24 cellular contexts compared by ENCODE assay signal in the genomic region with DNA sequence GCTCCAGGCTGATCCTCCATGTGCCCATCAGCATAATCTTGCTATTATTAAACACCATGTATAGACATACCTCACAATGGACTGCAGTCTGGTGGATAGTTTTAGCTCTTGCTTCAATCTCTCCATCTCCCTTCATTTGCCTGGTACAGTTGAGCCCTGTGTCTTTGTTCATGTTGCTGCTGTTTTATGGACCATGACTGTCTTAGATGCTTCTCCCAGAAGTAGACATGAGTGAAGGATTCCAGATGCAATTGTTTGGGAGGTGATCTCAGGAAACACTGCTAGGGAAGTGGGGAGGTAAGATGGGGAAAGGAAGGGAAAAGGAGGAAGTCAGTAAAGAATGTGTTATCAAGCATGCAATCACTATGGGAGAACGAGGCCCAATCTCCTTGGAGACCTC.
"Had no signal": no experiment of that assay in that cellular context is flagged by ENCODE, and none has a peak within 500 bp of the region (broad histone marks: within the 10 kb centered on the region; RNA-seq: fewer than 3 reads in every experiment).

No MANE protein-coding gene starts in this region.

- H3K4me3 ChIP-seq: colonic mucosa, heart left ventricle, left lung, lower lobe of right lung, psoas muscle, right lobe of liver, spleen, testis, tibial nerve, upper lobe of right lung, vagina had no signal

- H3K4me1 Mint-ChIP-seq: memory B cell; naive B cell; stimulated activated naive B cell treated with anti-CD40 and anti-IgM and Interleukin-4, amounts not matched to agents 10 μg/mL and 1 μg/mL and 100 μg/mL, for 72 hours had no signal

- ATAC-seq: esophagus mucosa; left lung; lower lobe of right lung; psoas muscle; right lobe of liver; stimulated activated naive B cell treated with anti-CD40 and anti-IgM and Interleukin-4, amounts not matched to agents 10 μg/mL and 1 μg/mL and 100 μg/mL, for 72 hours; stimulated activated naive CD8-positive, alpha-beta T cell treated with anti-CD3 and anti-CD28 coated beads, Interleukin-15, amount 100 ng/mL, for 72 hours; upper lobe of right lung had no signal

- H3K27ac ChIP-seq: colonic mucosa, heart left ventricle, left lung, lower lobe of right lung, parathyroid adenoma, psoas muscle, right lobe of liver, spleen, testis, tibial nerve, upper lobe of right lung, vagina had no signal

- H3K79me2 ChIP-seq: parathyroid adenoma had no signal

- DNase-seq: colonic mucosa; effector CD4-positive, alpha-beta T cell; heart left ventricle; hippocampal formation; left lung; lower lobe of right lung; naive B cell; psoas muscle; retina; right lobe of liver; spleen; stimulated activated CD4-positive, alpha-beta T cell treated with anti-CD3 and anti-CD28 coated beads, Interleukin-15, amount 100 ng/mL, for 24 hours; stimulated activated CD4-positive, alpha-beta T cell treated with anti-CD3 and anti-CD28 coated beads, Interleukin-1b, Interleukin-23, amount 100 ng/mL, for 48 hours; stimulated activated CD4-positive, alpha-beta T cell treated with anti-CD3 and anti-CD28 coated beads, Interleukin-4, amount 100 ng/mL, for 24 hours; stimulated activated naive B cell treated with anti-CD40 and anti-IgM and Interleukin-4, amounts not matched to agents 10 μg/mL and 1 μg/mL and 100 μg/mL, for 72 hours; stimulated activated naive CD8-positive, alpha-beta T cell treated with anti-CD3 and anti-CD28 coated beads, Interleukin-15, amount 100 ng/mL, for 72 hours; testis; upper lobe of right lung had no signal

- H3K36me3 Mint-ChIP-seq: memory B cell; naive B cell; stimulated activated naive B cell treated with anti-CD40 and anti-IgM and Interleukin-4, amounts not matched to agents 10 μg/mL and 1 μg/mL and 100 μg/mL, for 72 hours had no signal

- H2AFZ ChIP-seq: parathyroid adenoma had no signal

- H3K27ac Mint-ChIP-seq: memory B cell; stimulated activated naive B cell treated with anti-CD40 and anti-IgM and Interleukin-4, amounts not matched to agents 10 μg/mL and 1 μg/mL and 100 μg/mL, for 72 hours; stimulated activated naive CD8-positive, alpha-beta T cell treated with anti-CD3 and anti-CD28 coated beads, Interleukin-15, amount 100 ng/mL, for 72 hours had no signal

- H3K9ac ChIP-seq: parathyroid adenoma had no signal

- H3K9me3 Mint-ChIP-seq: memory B cell; naive B cell; nephron; stimulated activated naive B cell treated with anti-CD40 and anti-IgM and Interleukin-4, amounts not matched to agents 10 μg/mL and 1 μg/mL and 100 μg/mL, for 72 hours; stimulated activated naive CD8-positive, alpha-beta T cell treated with anti-CD3 and anti-CD28 coated beads, Interleukin-15, amount 100 ng/mL, for 72 hours had no signal

- H3K9me3 ChIP-seq: colonic mucosa, heart left ventricle, left lung, lower lobe of right lung, psoas muscle, right lobe of liver, spleen, testis, tibial nerve, upper lobe of right lung, vagina had no signal

- H3K27me3 ChIP-seq: colonic mucosa, heart left ventricle, left lung, right lobe of liver, testis, tibial nerve, upper lobe of right lung, vagina had no signal

- H3K4me1 ChIP-seq: colonic mucosa, heart left ventricle, parathyroid adenoma, psoas muscle, right lobe of liver, testis, tibial nerve, vagina had no signal

- H3K4me3 Mint-ChIP-seq: memory B cell; nephron; stimulated activated naive B cell treated with anti-CD40 and anti-IgM and Interleukin-4, amounts not matched to agents 10 μg/mL and 1 μg/mL and 100 μg/mL, for 72 hours; stimulated activated naive CD8-positive, alpha-beta T cell treated with anti-CD3 and anti-CD28 coated beads, Interleukin-15, amount 100 ng/mL, for 72 hours had no signal

- H3K36me3 ChIP-seq: colonic mucosa, heart left ventricle, left lung, lower lobe of right lung, right lobe of liver, spleen, tibial nerve, upper lobe of right lung, vagina had no signal
